In the genomic region with DNA sequence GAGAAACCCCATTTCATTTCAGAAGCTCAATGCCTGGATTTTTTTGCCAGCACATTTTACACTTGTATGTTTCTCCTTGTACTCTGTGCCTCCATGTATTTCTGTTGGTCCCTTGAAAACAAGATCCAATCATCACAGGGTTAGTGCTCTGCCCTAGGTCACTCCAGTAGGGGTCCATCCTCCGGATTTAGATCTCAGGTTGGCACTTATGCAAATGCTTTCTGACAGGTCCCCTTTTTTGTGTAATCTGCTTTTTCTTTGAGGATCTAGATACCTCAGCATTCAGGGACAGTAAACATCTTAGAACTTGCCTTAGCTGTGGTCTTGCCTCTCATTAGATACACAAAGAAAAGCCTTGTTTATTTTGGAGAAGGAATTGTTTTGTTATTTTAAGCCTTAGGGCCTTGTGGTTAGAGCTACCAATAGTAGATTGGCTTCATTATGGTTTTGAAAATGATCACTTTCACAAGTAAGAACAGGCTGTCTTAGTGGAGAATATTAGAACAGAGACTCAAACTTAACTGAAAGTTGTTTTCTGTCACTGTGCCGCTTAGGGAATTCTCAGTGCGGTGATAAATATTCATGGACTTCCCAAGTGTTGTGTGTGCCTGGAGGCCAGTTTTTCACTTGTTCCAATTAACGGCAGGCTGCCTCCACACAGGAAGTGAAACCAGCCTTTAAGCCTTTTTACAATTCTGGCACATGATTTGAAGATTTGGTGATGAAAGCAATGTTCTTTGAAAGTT, we compare ENCODE assay signal across 9 cellular contexts. TPM values are rescaled to one million over a fixed set of nuclear protein-coding genes. Genes with fewer than 3 reads are reported as not detected.
DNase-seq lines count a peak whose midpoint lies in the region; ATAC-seq and TF ChIP-seq lines count a peak whose summit lies in the region.
"Had no signal": no experiment of that assay in that cellular context is flagged by ENCODE, and none has a peak within 500 bp of the region (broad histone marks: within the 10 kb centered on the region; RNA-seq: fewer than 3 reads in every experiment).

No MANE protein-coding gene starts in this region.

- peak overlapping the region in 3 of 10 experiments; percentile 16 to 28 (median 27); a peak in 5 of 20 replicates for H3K4me3 ChIP-seq in BLaER1 treated with 17β-estradiol and CSF1 and Interleukin-3, amounts not matched to agents 10 nM and 100 nM
- H3K4me3 ChIP-seq in lung, result no peak overlapping the region
- H3K4me3 ChIP-seq: skin epidermis had no signal

- no peak for TF ChIP-seq CTCF in lung (IDR thresholded peaks at IDR 0.05; ENCODE audit: control extremely low read depth, extremely low read depth)

- peak overlapping the region in 6 of 11 experiments; percentile 22 to 65 (median 40); a peak in 9 of 22 replicates for H3K27ac ChIP-seq in BLaER1 treated with 17β-estradiol and CSF1 and Interleukin-3, amounts not matched to agents 10 nM and 100 nM
- H3K27ac ChIP-seq in lung (ENCODE audit: low read depth in 1 of 2, low read length in 1 of 2), result no peak overlapping the region

- H3K9me3 ChIP-seq in BLaER1 treated with 17β-estradiol and CSF1 and Interleukin-3, amounts not matched to agents 10 nM and 100 nM (replicated peaks in 1 of 11), result no peaks in the 10 kb centered on the region
- H3K9me3 ChIP-seq in lung (ENCODE audit: control insufficient read depth in 2 of 2, insufficient read depth in 1 of 2, low read length in 1 of 2), result no peaks in the 10 kb centered on the region

- peaks cover 0 to 99% (median 0%) of the 10 kb centered on the region in 11 experiments; a peak in 5 of 22 replicates for H4K20me1 ChIP-seq in BLaER1 treated with 17β-estradiol and CSF1 and Interleukin-3, amounts not matched to agents 10 nM and 100 nM

- DNase-seq in anterior cingulate cortex (lab: John Stamatoyannopoulos, UW), result peak in 33 of 58 donors; percentile 6 to 86 (median 45)
- DNase-seq in lung (ENCODE audit: low spot score), result no peak
- DNase-seq in NCI-H2029 (lab: John Stamatoyannopoulos, UW), result no peak
- no peak for DNase-seq in T1000 (lab: John Stamatoyannopoulos, UW)

- H3K36me3 ChIP-seq in BLaER1 treated with 17β-estradiol and CSF1 and Interleukin-3, amounts not matched to agents 10 nM and 100 nM, result peaks cover 0 to 46% (median 0%) of the 10 kb centered on the region in 11 experiments; a peak in 5 of 22 replicates
- no peaks in the 10 kb centered on the region for H3K36me3 ChIP-seq in lung (ENCODE audit: control insufficient read depth in 2 of 2, insufficient read depth in 2 of 2, low read length in 2 of 2)

- WGBS in lung, 2 donors, result 18 to 29% methylated on average over 4 of the region's 4 CpGs

- peaks cover 33 to 99% (median 51%) of the 10 kb centered on the region in 10 experiments for H3K4me1 ChIP-seq in BLaER1 treated with 17β-estradiol and CSF1 and Interleukin-3, amounts not matched to agents 10 nM and 100 nM
- H3K4me1 ChIP-seq in lung (ENCODE audit: control insufficient read depth in 2 of 2, insufficient read depth in 2 of 2, low read length in 2 of 2), result peaks cover 2 to 16% of the 10 kb centered on the region in 2 donors

- H3K4me2 ChIP-seq in BLaER1 treated with 17β-estradiol and CSF1 and Interleukin-3, amounts not matched to agents 10 nM and 100 nM, result peak overlapping the region; percentile 55 to 96 (median 77)

- peaks cover 0 to 27% (median 17%) of the 10 kb centered on the region in 11 experiments; a peak in 18 of 22 replicates for H3K27me3 ChIP-seq in BLaER1 treated with 17β-estradiol and CSF1 and Interleukin-3, amounts not matched to agents 10 nM and 100 nM
- no peaks in the 10 kb centered on the region for H3K27me3 ChIP-seq in lung (ENCODE audit: control insufficient read depth, insufficient read depth)

- ATAC-seq in HG02610 (IDR thresholded peaks at IDR 0.05; ENCODE audit: unreplicated experiment), result peak; percentile 64
- peak; percentile 19 for ATAC-seq in lung (ENCODE audit: insufficient read depth, low FRiP score)
- no peak for ATAC-seq in GM18520 (IDR thresholded peaks at IDR 0.05; ENCODE audit: unreplicated experiment)
- no peak for ATAC-seq in GM19467 (IDR thresholded peaks at IDR 0.05; ENCODE audit: unreplicated experiment)

- H3K9ac ChIP-seq in BLaER1 treated with 17β-estradiol and CSF1 and Interleukin-3, amounts not matched to agents 10 nM and 100 nM, result peak overlapping the region in 4 of 11 experiments; percentile 1 to 70 (median 48); a peak in 7 of 22 replicates

RNA-seq across cellular contexts. Expression of a gene that starts 7.8 kb away (rescaled TPM):
- 10 to 100 TPM; 20.2 to 24.7 TPM for total RNA-seq in lung
- polyA plus RNA-seq in lung, result 10 to 100 TPM in 1 of 2 donors, 1 to 10 TPM in 1; 5.5 to 33.1 TPM

RNA-seq across cellular contexts. Expression of a gene that starts 22.2 kb away (rescaled TPM):
- total RNA-seq in lung, result 10 to 100 TPM; 36.3 to 64.4 TPM
- polyA plus RNA-seq in lung, result 1 to 10 TPM; 6.6 to 9.0 TPM

Comparison
In these comparisons a context has a peak if more than half of its experiments do, and no peak if none do; other contexts are left out.
1. H3K27ac ChIP-seq: peak in BLaER1 treated with 17β-estradiol and CSF1 and Interleukin-3, amounts not matched to agents 10 nM and 100 nM (6 of 11); none in lung (0 of 2).
2. ATAC-seq: peak in HG02610 (single experiment) and lung (single experiment); none in GM18520 (single experiment) and GM19467 (single experiment).
3. DNase-seq: peak in anterior cingulate cortex (33 of 58); none in lung (single experiment), NCI-H2029 (single experiment) and T1000 (single experiment).